ENCODE assay signal across 17 cellular contexts in genomic region chr3:177733936-177734335, GRCh38.
"Had no signal": no experiment of that assay in that cellular context is flagged by ENCODE, and none has a peak within 500 bp of the region (broad histone marks: within the 10 kb centered on the region; RNA-seq: fewer than 3 reads in every experiment).

No MANE protein-coding gene starts in this region.

- H3K27me3 ChIP-seq: heart right ventricle, stomach, transverse colon had no signal

- H3K36me3 ChIP-seq: heart right ventricle, stomach, thoracic aorta, transverse colon had no signal

- H3K4me1 ChIP-seq: transverse colon had no signal

- H3K9me3 ChIP-seq: heart right ventricle, stomach, thoracic aorta, transverse colon had no signal

- H3K4me3 ChIP-seq: heart right ventricle, stomach, thoracic aorta, transverse colon had no signal

- H3K27ac ChIP-seq: heart right ventricle, stomach, thoracic aorta, transverse colon had no signal

- FAIRE-seq: endometrium, frontal cortex, islet of Langerhans, small intestine had no signal

- DNase-seq: effector memory CD4-positive, alpha-beta T cell; heart right ventricle; hypothalamus; kidney glomerular epithelial cell; mesendoderm; naive B cell; occipital lobe; right cardiac atrium; small intestine; stimulated activated CD4-positive, alpha-beta T cell treated with anti-CD3 and anti-CD28 coated beads, Interleukin-12 subunit alpha, Interleukin-12 subunit beta, amount 100 ng/mL, for 4 hours; stimulated activated naive CD4-positive, alpha-beta T cell; stomach; transverse colon had no signal
